Comparison of ENCODE assay signal across 10 cellular contexts in genomic region chr18:49788327-49788908, GRCh38. TPM values are rescaled to one million over a fixed set of nuclear protein-coding genes. Genes with fewer than 3 reads are reported as not detected.
A peak's percentile ranks its signal among the peaks of the same experiment; 100 is the strongest.
DNase-seq lines count a peak whose midpoint lies in the region; ATAC-seq and TF ChIP-seq lines count a peak whose summit lies in the region.
"Had no signal": no experiment of that assay in that cellular context is flagged by ENCODE, and none has a peak within 500 bp of the region (broad histone marks: within the 10 kb centered on the region; RNA-seq: fewer than 3 reads in every experiment).

No MANE protein-coding gene starts in this region.

- H2BK15ac ChIP-seq in IMR-90 (ENCODE audit: low read depth, low read length), result no peak overlapping the region

- dilution Hi-C loops in IMR-90 (cut with HindIII; ENCODE audit: low sequenced_read_pairs, unreplicated experiment), result no loop called here

- no peak for DNase-seq in activated CD8-positive, alpha-beta memory T cell treated with anti-CD3 and anti-CD28 coated beads, Interleukin-2, amount 10 ng/mL, durations not matched to agents 7 days and 5 days
- no peak for DNase-seq in activated CD8-positive, alpha-beta memory T cell treated with anti-CD3 and anti-CD28 coated beads, Interleukin-2, amount 50 U/mL, for 48 hours
- DNase-seq in IMR-90 (peak; percentile 43), dedifferentiated amniotic fluid mesenchymal stem cell (ENCODE audit: extremely low spot score) (no peak), midbrain (lab: John Stamatoyannopoulos, UW) (no peak), glutamatergic neuron (no peak)
- DNase-seq: cerebellar nuclear complex had no signal

- H3K36me3 ChIP-seq in IMR-90 (ENCODE audit: control insufficient read depth, insufficient read depth, low read length) (peaks cover 24% of the 10 kb centered on the region), duodenal mucosa (ENCODE audit: control insufficient read depth in 1 of 2, insufficient read depth in 2 of 2, low read length in 2 of 2) (peaks cover 21 to 58% of the 10 kb centered on the region in 2 donors)

- H2AK9ac ChIP-seq in IMR-90 (replicated peaks; ENCODE audit: low read depth, low read length, poor library complexity), result no peak overlapping the region

- peaks cover 48% of the 10 kb centered on the region for H3K4me1 Mint-ChIP-seq in activated CD8-positive, alpha-beta memory T cell treated with anti-CD3 and anti-CD28 coated beads, Interleukin-2, amount 10 ng/mL, durations not matched to agents 7 days and 5 days
- H3K4me1 Mint-ChIP-seq in stimulated activated naive CD8-positive, alpha-beta T cell treated with anti-CD3 and anti-CD28 coated beads, Interleukin-15, Interleukin-2, amounts not matched to agents 100 ng/mL and 50 ng/mL, for 24 hours (ENCODE audit: low read depth), result peaks cover 45% of the 10 kb centered on the region
- no peaks in the 10 kb centered on the region for H3K4me1 Mint-ChIP-seq in glutamatergic neuron (ENCODE audit: low read depth, unreplicated experiment)

- peak overlapping the region; percentile 81 for H3K27ac Mint-ChIP-seq in activated CD8-positive, alpha-beta memory T cell treated with anti-CD3 and anti-CD28 coated beads, Interleukin-2, amount 10 ng/mL, durations not matched to agents 7 days and 5 days
- peak overlapping the region; percentile 33 for H3K27ac Mint-ChIP-seq in stimulated activated naive CD8-positive, alpha-beta T cell treated with anti-CD3 and anti-CD28 coated beads, Interleukin-15, Interleukin-2, amounts not matched to agents 100 ng/mL and 50 ng/mL, for 24 hours
- H3K27ac Mint-ChIP-seq in glutamatergic neuron (ENCODE audit: unreplicated experiment), result no peak overlapping the region

- H3K27me3 ChIP-seq in IMR-90 (ENCODE audit: control insufficient read depth, insufficient read depth, low read length) (no peaks in the 10 kb centered on the region), duodenal mucosa (ENCODE audit: control insufficient read depth in 1 of 2, insufficient read depth in 2 of 2, low read length in 2 of 2) (no peaks in the 10 kb centered on the region)

- no peak overlapping the region for H2BK20ac ChIP-seq in IMR-90 (ENCODE audit: low read depth, low read length)

- H3K9me3 ChIP-seq in IMR-90 (ENCODE audit: control insufficient read depth, insufficient read depth, low read length) (no peaks in the 10 kb centered on the region), duodenal mucosa (ENCODE audit: control insufficient read depth in 1 of 2, low read length in 2 of 2) (no peaks in the 10 kb centered on the region)

- no peak overlapping the region for H2AK5ac ChIP-seq in IMR-90 (ENCODE audit: low read depth, low read length)

- no peak for TF ChIP-seq POLR2A in IMR-90 (IDR thresholded peaks at IDR 0.05; ENCODE audit: low read depth, low read length)

- H3K14ac ChIP-seq in IMR-90 (replicated peaks; ENCODE audit: low read depth, low read length), result no peak overlapping the region

- no peak overlapping the region for H4K91ac ChIP-seq in IMR-90 (ENCODE audit: insufficient read depth, low read depth, low read length)

- peak; percentile 86 for ATAC-seq in activated CD8-positive, alpha-beta memory T cell treated with anti-CD3 and anti-CD28 coated beads, Interleukin-2, amount 10 ng/mL, durations not matched to agents 7 days and 5 days
- ATAC-seq in IMR-90 (ENCODE audit: low read depth), result peak; percentile 40
- ATAC-seq: sciatic nerve had no signal

- H3K4me1 ChIP-seq in IMR-90 (ENCODE audit: control insufficient read depth, insufficient read depth, low read length), result no peaks in the 10 kb centered on the region; the same call in 1 of the 2 replicates
- peaks cover 7% of the 10 kb centered on the region in 2 donors for H3K4me1 ChIP-seq in duodenal mucosa (ENCODE audit: control insufficient read depth in 1 of 2, insufficient read depth in 2 of 2, low read length in 2 of 2)

- no peak overlapping the region for H2BK5ac ChIP-seq in IMR-90 (ENCODE audit: low read depth, low read length, poor library complexity, severe bottlenecking)

- CTCF ChIA-PET in activated CD8-positive, alpha-beta memory T cell treated with anti-CD3 and anti-CD28 coated beads, Interleukin-2, amount 10 ng/mL, durations not matched to agents 7 days and 5 days (lab: Charles Lee), result interaction anchor here (0.9 to 1.3 kb wide), 2 partner anchors 33 to 71 kb away, joined by 4 to 5 read pairs; no protein-coding TSS in a partner anchor
- CTCF ChIA-PET in IMR-90 (lab: Yijun Ruan, JAX), result interaction anchor here (0.6 kb wide), 1 partner anchor 70 kb away, joined by 4 read pairs; no protein-coding TSS in a partner anchor

- no peak overlapping the region for H3K18ac ChIP-seq in IMR-90 (ENCODE audit: low read depth, low read length)

- no peak overlapping the region for H4K5ac ChIP-seq in IMR-90 (ENCODE audit: low read depth, low read length)

- POLR2A ChIA-PET in IMR-90 (lab: Charles Lee; ENCODE audit: unreplicated experiment), result no interaction called here

- intact Hi-C loops in IMR-90 (cut with micrococcal nuclease), result no loop called here

- no peaks in the 10 kb centered on the region for H3K9me3 Mint-ChIP-seq in activated CD8-positive, alpha-beta memory T cell treated with anti-CD3 and anti-CD28 coated beads, Interleukin-2, amount 10 ng/mL, durations not matched to agents 7 days and 5 days (ENCODE audit: low read depth)
- no peaks in the 10 kb centered on the region for H3K9me3 Mint-ChIP-seq in stimulated activated naive CD8-positive, alpha-beta T cell treated with anti-CD3 and anti-CD28 coated beads, Interleukin-15, Interleukin-2, amounts not matched to agents 100 ng/mL and 50 ng/mL, for 24 hours
- no peaks in the 10 kb centered on the region for H3K9me3 Mint-ChIP-seq in glutamatergic neuron (ENCODE audit: unreplicated experiment)

- H3K9ac ChIP-seq in IMR-90 (ENCODE audit: low read depth, low read length), result no peak overlapping the region
- H3K9ac ChIP-seq in duodenal mucosa (ENCODE audit: low read depth in 1 of 2, low read length in 2 of 2), result peak overlapping the region; percentile 26 to 34

- H3K27ac ChIP-seq in IMR-90 (ENCODE audit: insufficient read depth, low read length), result no peak overlapping the region
- H3K27ac ChIP-seq in duodenal mucosa (ENCODE audit: low read depth, low read length), result no peak overlapping the region

- H4K8ac ChIP-seq in IMR-90 (ENCODE audit: low read depth in 2 of 2, low read length in 2 of 2), result peak overlapping the region in 1 of 2 experiments; percentile 58; a peak in 2 of 4 replicates

- in situ Hi-C loops in IMR-90 (cut with MboI; ENCODE audit: low sequenced_read_pairs), result no loop called here

- H4K20me1 ChIP-seq in IMR-90 (ENCODE audit: insufficient read depth, low read length), result no peaks in the 10 kb centered on the region

- peaks cover 67% of the 10 kb centered on the region for H3K36me3 Mint-ChIP-seq in activated CD8-positive, alpha-beta memory T cell treated with anti-CD3 and anti-CD28 coated beads, Interleukin-2, amount 10 ng/mL, durations not matched to agents 7 days and 5 days
- peaks cover 78% of the 10 kb centered on the region for H3K36me3 Mint-ChIP-seq in stimulated activated naive CD8-positive, alpha-beta T cell treated with anti-CD3 and anti-CD28 coated beads, Interleukin-15, Interleukin-2, amounts not matched to agents 100 ng/mL and 50 ng/mL, for 24 hours (ENCODE audit: low read depth)
- H3K36me3 Mint-ChIP-seq in glutamatergic neuron (ENCODE audit: unreplicated experiment), result no peaks in the 10 kb centered on the region

- no TSS peak for BruUV-seq in IMR-90 (replicated peaks; lab: Mats Ljungman, UMichigan)

- no peak for TF ChIP-seq RAD21 in IMR-90 (IDR thresholded peaks at IDR 0.05; ENCODE audit: low read length)

- peak overlapping the region; percentile 63 for H3K4me3 Mint-ChIP-seq in activated CD8-positive, alpha-beta memory T cell treated with anti-CD3 and anti-CD28 coated beads, Interleukin-2, amount 10 ng/mL, durations not matched to agents 7 days and 5 days
- H3K4me3 Mint-ChIP-seq in stimulated activated naive CD8-positive, alpha-beta T cell treated with anti-CD3 and anti-CD28 coated beads, Interleukin-15, Interleukin-2, amounts not matched to agents 100 ng/mL and 50 ng/mL, for 24 hours, result no peak overlapping the region
- H3K4me3 Mint-ChIP-seq in glutamatergic neuron (ENCODE audit: unreplicated experiment), result no peak overlapping the region

- 0 out of 4 replicates have a peak, but pooled peaks cover 0 to 2% of the 10 kb centered on the region in 2 experiments for H3K79me1 ChIP-seq in IMR-90 (ENCODE audit: low read depth in 1 of 2, low read length in 2 of 2)

- H3K27me3 Mint-ChIP-seq in activated CD8-positive, alpha-beta memory T cell treated with anti-CD3 and anti-CD28 coated beads, Interleukin-2, amount 10 ng/mL, durations not matched to agents 7 days and 5 days, result no peaks in the 10 kb centered on the region
- no peaks in the 10 kb centered on the region for H3K27me3 Mint-ChIP-seq in stimulated activated naive CD8-positive, alpha-beta T cell treated with anti-CD3 and anti-CD28 coated beads, Interleukin-15, Interleukin-2, amounts not matched to agents 100 ng/mL and 50 ng/mL, for 24 hours
- H3K27me3 Mint-ChIP-seq in glutamatergic neuron (ENCODE audit: unreplicated experiment), result peaks cover 3% of the 10 kb centered on the region

- H3K4me2 ChIP-seq in IMR-90 (ENCODE audit: low read depth, low read length), result peak overlapping the region; percentile 87; the same call in 1 of the 2 replicates

- H3K4me3 ChIP-seq in IMR-90 (ENCODE audit: insufficient read depth, low read depth, low read length) (no peak overlapping the region; the same call in 1 of the 2 replicates), duodenal mucosa (ENCODE audit: low read depth in 1 of 2, low read length in 2 of 2) (peak overlapping the region; percentile 45 to 53)

- no peak overlapping the region for H3K56ac ChIP-seq in IMR-90 (ENCODE audit: extremely low read depth, insufficient read depth, low read length)

- TF ChIP-seq CTCF in IMR-90 (conservative IDR thresholded peaks at IDR 0.05; ENCODE audit: low read depth, low read length), result no peak
- TF ChIP-seq CTCF in glutamatergic neuron (IDR thresholded peaks at IDR 0.05; ENCODE audit: partially characterized antibody, unreplicated experiment), result no peak

- H3K23ac ChIP-seq in IMR-90 (ENCODE audit: low read depth, low read length), result no peak overlapping the region

- H2BK120ac ChIP-seq in IMR-90 (ENCODE audit: low read depth, low read length), result no peak overlapping the region

- peaks cover 4% of the 10 kb centered on the region; the same call in 1 of the 2 replicates for H3K9me1 ChIP-seq in IMR-90 (ENCODE audit: insufficient read depth, low read length)

- no CpG with 5 or more reads among the region's 5 CpGs for WGBS in IMR-90 (ENCODE audit: extremely low coverage in 2 of 2, insufficient read length in 1 of 2), 2 experiments

- H2AFZ ChIP-seq in IMR-90 (replicated peaks; ENCODE audit: low read length, poor library complexity), result no peak overlapping the region

- H3K4ac ChIP-seq in IMR-90 (ENCODE audit: low read depth, low read length), result no peak overlapping the region

RNA-seq across cellular contexts. Expression of gene ACAA2, which starts 24.9 kb away (rescaled TPM):
- total RNA-seq in activated CD8-positive, alpha-beta memory T cell treated with anti-CD3 and anti-CD28 coated beads, Interleukin-2, amount 10 ng/mL, durations not matched to agents 7 days and 5 days, result 100 to 1,000 TPM in 1 of 2 experiments, 10 to 100 TPM in 1; 73.6 to 105 TPM
- total RNA-seq in IMR-90 (2012; rRNA removed) (61.5 and 71.7 TPM in 2 replicates), glutamatergic neuron (ENCODE audit: unreplicated experiment) (109 TPM)
- 19.0 and 24.4 TPM in 2 replicates for polyA plus RNA-seq in IMR-90 (2012; rRNA removed)
- 6.5 and 12.8 TPM in 2 replicates for polyA plus RNA-seq in IMR-90 (2012; cell fraction: cytosol; rRNA removed)
- polyA plus RNA-seq in IMR-90 (2012; cell fraction: nucleus; rRNA removed; ENCODE audit: low replicate concordance), result 2.4 and 15.0 TPM in 2 replicates
